8 cellular contexts compared by ENCODE assay signal in genomic region chr2:29196792-29197788, GRCh38.
DNase-seq lines count a peak whose midpoint lies in the region; ATAC-seq lines count a peak whose summit lies in the region.

No MANE protein-coding gene starts in this region.

- no peak overlapping the region for H3K27ac Mint-ChIP-seq in activated CD8-positive, alpha-beta memory T cell treated with anti-CD3 and anti-CD28 coated beads, Interleukin-2, amount 10 ng/mL, durations not matched to agents 7 days and 5 days
- H3K27ac Mint-ChIP-seq in naive B cell, result no peak overlapping the region
- H3K27ac Mint-ChIP-seq in stimulated activated memory B cell treated with anti-CD40 and anti-IgM and Interleukin-4, amounts not matched to agents 10 μg/mL and 1 μg/mL and 100 μg/mL, for 72 hours, result no peak overlapping the region

- peak overlapping the region; percentile 12 for H3K27ac ChIP-seq in epithelial cell of prostate

- H3K4me3 Mint-ChIP-seq in activated CD8-positive, alpha-beta memory T cell treated with anti-CD3 and anti-CD28 coated beads, Interleukin-2, amount 10 ng/mL, durations not matched to agents 7 days and 5 days, result no peak overlapping the region
- no peak overlapping the region for H3K4me3 Mint-ChIP-seq in naive B cell
- H3K4me3 Mint-ChIP-seq in stimulated activated memory B cell treated with anti-CD40 and anti-IgM and Interleukin-4, amounts not matched to agents 10 μg/mL and 1 μg/mL and 100 μg/mL, for 72 hours, result no peak overlapping the region

- peak; percentile 63 for DNase-seq in EL
- DNase-seq in NK-92 treated with Interleukin-12 subunit alpha and Interleukin-12 subunit beta, amount 100 ng/mL, for 24 hours (lab: John Stamatoyannopoulos, UW), result peak; percentile 38
- DNase-seq in activated CD8-positive, alpha-beta memory T cell treated with anti-CD3 and anti-CD28 coated beads, Interleukin-2, amount 10 ng/mL, durations not matched to agents 7 days and 5 days, result peak; percentile 87
- DNase-seq in epithelial cell of prostate (ENCODE audit: low read depth, low spot score), result peak; percentile 6
- DNase-seq in naive B cell, result peak; percentile 41

- ATAC-seq in HG03460 (IDR thresholded peaks at IDR 0.05; ENCODE audit: unreplicated experiment) (peak; percentile 61), naive B cell (ENCODE audit: low read depth in 2 of 2) (peak; percentile 62 to 69), HG02973 (IDR thresholded peaks at IDR 0.05; ENCODE audit: unreplicated experiment) (no peak)
- peak; percentile 97 for ATAC-seq in activated CD8-positive, alpha-beta memory T cell treated with anti-CD3 and anti-CD28 coated beads, Interleukin-2, amount 10 ng/mL, durations not matched to agents 7 days and 5 days
- ATAC-seq in stimulated activated memory B cell treated with anti-CD40 and anti-IgM and Interleukin-4, amounts not matched to agents 10 μg/mL and 1 μg/mL and 100 μg/mL, for 72 hours, result peak; percentile 78

- H3K27me3 Mint-ChIP-seq in activated CD8-positive, alpha-beta memory T cell treated with anti-CD3 and anti-CD28 coated beads, Interleukin-2, amount 10 ng/mL, durations not matched to agents 7 days and 5 days, result no peaks in the 10 kb centered on the region
- peaks cover 0 to 10% (median 0%) of the 10 kb centered on the region in 3 donors for H3K27me3 Mint-ChIP-seq in naive B cell
- H3K27me3 Mint-ChIP-seq in stimulated activated memory B cell treated with anti-CD40 and anti-IgM and Interleukin-4, amounts not matched to agents 10 μg/mL and 1 μg/mL and 100 μg/mL, for 72 hours, result no peaks in the 10 kb centered on the region

- H3K9me3 Mint-ChIP-seq in activated CD8-positive, alpha-beta memory T cell treated with anti-CD3 and anti-CD28 coated beads, Interleukin-2, amount 10 ng/mL, durations not matched to agents 7 days and 5 days (ENCODE audit: low read depth), result no peaks in the 10 kb centered on the region
- H3K9me3 Mint-ChIP-seq in naive B cell, result no peaks in the 10 kb centered on the region
- H3K9me3 Mint-ChIP-seq in stimulated activated memory B cell treated with anti-CD40 and anti-IgM and Interleukin-4, amounts not matched to agents 10 μg/mL and 1 μg/mL and 100 μg/mL, for 72 hours, result no peaks in the 10 kb centered on the region

- peaks cover 1% of the 10 kb centered on the region for H3K4me1 Mint-ChIP-seq in activated CD8-positive, alpha-beta memory T cell treated with anti-CD3 and anti-CD28 coated beads, Interleukin-2, amount 10 ng/mL, durations not matched to agents 7 days and 5 days
- no peaks in the 10 kb centered on the region for H3K4me1 Mint-ChIP-seq in naive B cell
- H3K4me1 Mint-ChIP-seq in stimulated activated memory B cell treated with anti-CD40 and anti-IgM and Interleukin-4, amounts not matched to agents 10 μg/mL and 1 μg/mL and 100 μg/mL, for 72 hours, result no peaks in the 10 kb centered on the region

- CTCF ChIA-PET in activated CD8-positive, alpha-beta memory T cell treated with anti-CD3 and anti-CD28 coated beads, Interleukin-2, amount 10 ng/mL, durations not matched to agents 7 days and 5 days (lab: Charles Lee), result interaction anchor here (0.9 to 1.6 kb wide), 5 partner anchors 163 to 238 kb away, joined by 3 to 10 read pairs (median 4); no protein-coding TSS in a partner anchor

- no peaks in the 10 kb centered on the region for H3K36me3 Mint-ChIP-seq in activated CD8-positive, alpha-beta memory T cell treated with anti-CD3 and anti-CD28 coated beads, Interleukin-2, amount 10 ng/mL, durations not matched to agents 7 days and 5 days
- H3K36me3 Mint-ChIP-seq in naive B cell, result no peaks in the 10 kb centered on the region
- no peaks in the 10 kb centered on the region for H3K36me3 Mint-ChIP-seq in stimulated activated memory B cell treated with anti-CD40 and anti-IgM and Interleukin-4, amounts not matched to agents 10 μg/mL and 1 μg/mL and 100 μg/mL, for 72 hours

Comparison
In these comparisons a context has a peak if more than half of its experiments do, and no peak if none do; other contexts are left out.
1. DNase-seq: peak in every context shown above with its lines; median percentile 87 in activated CD8-positive, alpha-beta memory T cell treated with anti-CD3 and anti-CD28 coated beads, Interleukin-2, amount 10 ng/mL, durations not matched to agents 7 days and 5 days; 63 in EL; 41 in naive B cell; 38 in NK-92 treated with Interleukin-12 subunit alpha and Interleukin-12 subunit beta, amount 100 ng/mL, for 24 hours; 6 in epithelial cell of prostate.